ENCODE assay signal across 15 cellular contexts in genomic region chr1:56452027-56453011, GRCh38.
DNase-seq lines count a peak whose midpoint lies in the region; ATAC-seq and TF ChIP-seq lines count a peak whose summit lies in the region.
"Had no signal": no experiment of that assay in that cellular context is flagged by ENCODE, and none has a peak within 500 bp of the region (broad histone marks: within the 10 kb centered on the region; RNA-seq: fewer than 3 reads in every experiment).

No MANE protein-coding gene starts in this region.

- no peak overlapping the region for H3K27ac ChIP-seq in left lung
- H3K27ac ChIP-seq: ovary, SJCRH30 had no signal

- no peak overlapping the region for H3K4me3 ChIP-seq in astrocyte of the cerebellum (ENCODE audit: low read depth, low read length)
- H3K4me3 ChIP-seq in left lung, result no peak overlapping the region
- H3K4me3 ChIP-seq in skeletal muscle cell (ENCODE audit: low read depth, low read length), result no peak overlapping the region
- H3K4me3 ChIP-seq: ovary, SJCRH30 had no signal

- H3K27ac Mint-ChIP-seq in osteocyte (ENCODE audit: unreplicated experiment), result no peak overlapping the region
- no peak overlapping the region for H3K27ac Mint-ChIP-seq in activated CD4-positive, alpha-beta memory T cell treated with anti-CD3 and anti-CD28 coated beads, Interleukin-2, amount 10 ng/mL, durations not matched to agents 7 days and 5 days

- CTCF ChIA-PET in activated CD4-positive, alpha-beta memory T cell treated with anti-CD3 and anti-CD28 coated beads, Interleukin-2, amount 10 ng/mL, durations not matched to agents 7 days and 5 days (lab: Charles Lee), result no interaction called here

- peak; percentile 37 for ATAC-seq in left lung

- H3K36me3 Mint-ChIP-seq in osteocyte (ENCODE audit: unreplicated experiment), result no peaks in the 10 kb centered on the region
- H3K36me3 Mint-ChIP-seq in activated CD4-positive, alpha-beta memory T cell treated with anti-CD3 and anti-CD28 coated beads, Interleukin-2, amount 10 ng/mL, durations not matched to agents 7 days and 5 days (ENCODE audit: low read depth), result no peaks in the 10 kb centered on the region

- H3K27me3 Mint-ChIP-seq in osteocyte (ENCODE audit: unreplicated experiment), result no peaks in the 10 kb centered on the region
- H3K27me3 Mint-ChIP-seq in activated CD4-positive, alpha-beta memory T cell treated with anti-CD3 and anti-CD28 coated beads, Interleukin-2, amount 10 ng/mL, durations not matched to agents 7 days and 5 days, result no peaks in the 10 kb centered on the region

- no peak for TF ChIP-seq CTCF in astrocyte of the cerebellum (IDR thresholded peaks at IDR 0.05; ENCODE audit: low read depth, low read length, missing control alignments)
- TF ChIP-seq CTCF in left lung (IDR thresholded peaks at IDR 0.05), result no peak
- TF ChIP-seq CTCF in osteocyte (IDR thresholded peaks at IDR 0.05), result no peak

- in situ Hi-C loops in astrocyte of the cerebellum (cut with HindIII; ENCODE audit: low sequenced_read_pairs), result no loop called here

- DNase-seq in ELF-1 (ENCODE audit: low read depth, low spot score) (peak; percentile 53), astrocyte of the cerebellum (ENCODE audit: low read depth) (peak; percentile 50), left lung (no peak), skeletal muscle cell (ENCODE audit: low read depth) (peak; percentile 35), superior temporal gyrus (ENCODE audit: extremely low spot score) (no peak), osteocyte (ENCODE audit: extremely low spot score, unreplicated experiment) (no peak), DMS 273 (lab: John Stamatoyannopoulos, UW; ENCODE audit: unreplicated experiment) (no peak)
- DNase-seq in activated CD4-positive, alpha-beta memory T cell treated with anti-CD3 and anti-CD28 coated beads, Interleukin-2, amount 10 ng/mL, durations not matched to agents 7 days and 5 days, result no peak
- DNase-seq: activated CD8-positive, alpha-beta memory T cell treated with anti-CD3 and anti-CD28 coated beads for 24 hours; GOT3; hypothalamus; NCI-H1930; SJCRH30 had no signal

- POLR2A ChIA-PET in activated CD4-positive, alpha-beta memory T cell treated with anti-CD3 and anti-CD28 coated beads, Interleukin-2, amount 10 ng/mL, durations not matched to agents 7 days and 5 days (lab: Charles Lee), result no interaction called here

- no peaks in the 10 kb centered on the region for H3K27me3 ChIP-seq in left lung
- H3K27me3 ChIP-seq: BE2C, ovary had no signal

- no peak overlapping the region for H3K4me3 Mint-ChIP-seq in osteocyte (ENCODE audit: unreplicated experiment)
- no peak overlapping the region for H3K4me3 Mint-ChIP-seq in activated CD4-positive, alpha-beta memory T cell treated with anti-CD3 and anti-CD28 coated beads, Interleukin-2, amount 10 ng/mL, durations not matched to agents 7 days and 5 days

- peaks cover 0 to 27% of the 10 kb centered on the region in 2 donors for H3K4me1 ChIP-seq in left lung
- H3K4me1 ChIP-seq: SJCRH30 had no signal

- H3K36me3 ChIP-seq in left lung, result no peaks in the 10 kb centered on the region
- H3K36me3 ChIP-seq: BE2C, ovary, SJCRH30 had no signal

- H3K9me3 ChIP-seq in left lung, result no peaks in the 10 kb centered on the region
- H3K9me3 ChIP-seq: BE2C, ovary, SJCRH30 had no signal

- H3K9me3 Mint-ChIP-seq in osteocyte (ENCODE audit: unreplicated experiment), result no peaks in the 10 kb centered on the region
- H3K9me3 Mint-ChIP-seq in activated CD4-positive, alpha-beta memory T cell treated with anti-CD3 and anti-CD28 coated beads, Interleukin-2, amount 10 ng/mL, durations not matched to agents 7 days and 5 days, result no peaks in the 10 kb centered on the region

- intact Hi-C loops in left lung (cut with DNase I), result no loop called here

- peaks cover 30% of the 10 kb centered on the region for H3K4me1 Mint-ChIP-seq in osteocyte (ENCODE audit: unreplicated experiment)
- H3K4me1 Mint-ChIP-seq in activated CD4-positive, alpha-beta memory T cell treated with anti-CD3 and anti-CD28 coated beads, Interleukin-2, amount 10 ng/mL, durations not matched to agents 7 days and 5 days, result no peaks in the 10 kb centered on the region

Comparison
In these comparisons a context has a peak if more than half of its experiments do, and no peak if none do; other contexts are left out.
1. DNase-seq: peak in ELF-1 (single experiment), astrocyte of the cerebellum (single experiment) and skeletal muscle cell (single experiment); none in left lung (0 of 2), superior temporal gyrus (single experiment), osteocyte (single experiment), activated CD4-positive, alpha-beta memory T cell treated with anti-CD3 and anti-CD28 coated beads, Interleukin-2, amount 10 ng/mL, durations not matched to agents 7 days and 5 days (single experiment) and DMS 273 (single experiment).